Comparison of ENCODE assay signal across 8 cellular contexts in genomic region chr16:66977341-66978113, GRCh38. TPM values are rescaled to one million over a fixed set of nuclear protein-coding genes. Genes with fewer than 3 reads are reported as not detected.
DNase-seq lines count a peak whose midpoint lies in the region; TF ChIP-seq lines count a peak whose summit lies in the region.

No MANE protein-coding gene starts in this region.

- no peaks in the 10 kb centered on the region for H3K9me3 Mint-ChIP-seq in activated T-helper 1 cell treated with anti-CD3 and anti-CD28 coated beads, Interleukin-12 subunit alpha, Interleukin-12 subunit beta, Interleukin-2, Interleukin-4 antibody, amounts not matched to agents 30 ng/mL and 10 ng/mL and 1 ng/mL, durations not matched to agents 14 hours and 24 hours and 36 hours

- H3K4me3 Mint-ChIP-seq in activated T-helper 1 cell treated with anti-CD3 and anti-CD28 coated beads, Interleukin-12 subunit alpha, Interleukin-12 subunit beta, Interleukin-2, Interleukin-4 antibody, amounts not matched to agents 30 ng/mL and 10 ng/mL and 1 ng/mL, durations not matched to agents 14 hours and 24 hours and 36 hours = no peak overlapping the region

- H3K9ac ChIP-seq in BLaER1 treated with 17β-estradiol and CSF1 and Interleukin-3, amounts not matched to agents 10 nM and 100 nM = peak overlapping the region in 4 of 11 experiments; percentile 20 to 42 (median 31); a peak in 5 of 22 replicates

- H3K27ac ChIP-seq in BLaER1 treated with 17β-estradiol and CSF1 and Interleukin-3, amounts not matched to agents 10 nM and 100 nM = peak overlapping the region in 1 of 11 experiments; percentile 22; a peak in 3 of 22 replicates
- H3K27ac ChIP-seq in RWPE1 (no peak overlapping the region), neutrophil (no peak overlapping the region)

- H3K4me3 ChIP-seq in BLaER1 treated with 17β-estradiol and CSF1 and Interleukin-3, amounts not matched to agents 10 nM and 100 nM = no peak overlapping the region
- H3K4me3 ChIP-seq in fibroblast of the aortic adventitia (ENCODE audit: low read depth, low read length) (no peak overlapping the region), neutrophil (ENCODE audit: low read depth in 1 of 2, low read length in 1 of 2) (no peak overlapping the region)

- 0 out of 22 replicates have a peak, but pooled peaks cover 0 to 7% (median 0%) of the 10 kb centered on the region in 11 experiments for H4K20me1 ChIP-seq in BLaER1 treated with 17β-estradiol and CSF1 and Interleukin-3, amounts not matched to agents 10 nM and 100 nM

- peak overlapping the region; percentile 75 for H3K27ac Mint-ChIP-seq in activated T-helper 1 cell treated with anti-CD3 and anti-CD28 coated beads, Interleukin-12 subunit alpha, Interleukin-12 subunit beta, Interleukin-2, Interleukin-4 antibody, amounts not matched to agents 30 ng/mL and 10 ng/mL and 1 ng/mL, durations not matched to agents 14 hours and 24 hours and 36 hours

- peak; percentile 92 for DNase-seq in GM20000 (ENCODE audit: low spot score)
- DNase-seq in LHCN-M2 (ENCODE audit: low read depth) = peak; percentile 72
- peak; percentile 87 for DNase-seq in RWPE1 (ENCODE audit: low spot score)
- peak; percentile 83 for DNase-seq in activated T-helper 1 cell treated with anti-CD3 and anti-CD28 coated beads, Interleukin-12 subunit alpha, Interleukin-12 subunit beta, Interleukin-2, Interleukin-4 antibody, amounts not matched to agents 30 ng/mL and 10 ng/mL and 1 ng/mL, durations not matched to agents 14 hours and 24 hours and 36 hours (ENCODE audit: low spot score)
- peak; percentile 82 for DNase-seq in fibroblast of the aortic adventitia (ENCODE audit: low read depth)
- peak; percentile 51 for DNase-seq in stromal cell of bone marrow (ENCODE audit: low read depth)

- peak overlapping the region; percentile 48 to 80 (median 61) for H3K4me2 ChIP-seq in BLaER1 treated with 17β-estradiol and CSF1 and Interleukin-3, amounts not matched to agents 10 nM and 100 nM

- H3K4me1 Mint-ChIP-seq in activated T-helper 1 cell treated with anti-CD3 and anti-CD28 coated beads, Interleukin-12 subunit alpha, Interleukin-12 subunit beta, Interleukin-2, Interleukin-4 antibody, amounts not matched to agents 30 ng/mL and 10 ng/mL and 1 ng/mL, durations not matched to agents 14 hours and 24 hours and 36 hours (ENCODE audit: low read depth) = peaks cover 57% of the 10 kb centered on the region

- POLR2A ChIA-PET in RWPE1 (lab: Yijun Ruan, JAX; ENCODE audit: low non-redundant PET) = no interaction called here

- CTCF ChIA-PET in RWPE1 (lab: Yijun Ruan, JAX) = interaction anchor here (0.5 to 2.8 kb wide), 13 partner anchors 8 to 178 kb away, joined by 3 to 10 read pairs (median 3); no protein-coding TSS in a partner anchor

- peaks cover 1% of the 10 kb centered on the region for H3K36me3 Mint-ChIP-seq in activated T-helper 1 cell treated with anti-CD3 and anti-CD28 coated beads, Interleukin-12 subunit alpha, Interleukin-12 subunit beta, Interleukin-2, Interleukin-4 antibody, amounts not matched to agents 30 ng/mL and 10 ng/mL and 1 ng/mL, durations not matched to agents 14 hours and 24 hours and 36 hours (ENCODE audit: low read depth)

- TF ChIP-seq CTCF in GM20000 (IDR thresholded peaks at IDR 0.05; ENCODE audit: extremely low read depth, missing control alignments) (peak; percentile 94), RWPE1 (conservative IDR thresholded peaks at IDR 0.05; ENCODE audit: low read depth) (peak; percentile 93), fibroblast of the aortic adventitia (IDR thresholded peaks at IDR 0.05; ENCODE audit: insufficient read depth, low read length) (peak; percentile 88), neutrophil (IDR thresholded peaks at IDR 0.05) (peak; percentile 92)

- intact Hi-C loops in activated T-helper 1 cell treated with anti-CD3 and anti-CD28 coated beads, Interleukin-12 subunit alpha, Interleukin-12 subunit beta, Interleukin-2, Interleukin-4 antibody, amounts not matched to agents 30 ng/mL and 10 ng/mL and 1 ng/mL, durations not matched to agents 14 hours and 24 hours and 36 hours (cut with micrococcal nuclease) = loop anchor here (1.0 to 2.0 kb wide), 8 partner anchors 23 to 208 kb away; partner anchors contain the start of genes FBXL8, PHAF1 and TRADD

- H3K36me3 ChIP-seq in BLaER1 treated with 17β-estradiol and CSF1 and Interleukin-3, amounts not matched to agents 10 nM and 100 nM = no peaks in the 10 kb centered on the region
- H3K36me3 ChIP-seq in neutrophil = no peaks in the 10 kb centered on the region

- no peaks in the 10 kb centered on the region for H3K27me3 Mint-ChIP-seq in activated T-helper 1 cell treated with anti-CD3 and anti-CD28 coated beads, Interleukin-12 subunit alpha, Interleukin-12 subunit beta, Interleukin-2, Interleukin-4 antibody, amounts not matched to agents 30 ng/mL and 10 ng/mL and 1 ng/mL, durations not matched to agents 14 hours and 24 hours and 36 hours (ENCODE audit: insufficient read depth)

- no peaks in the 10 kb centered on the region; a peak in 1 of 22 replicates for H3K9me3 ChIP-seq in BLaER1 treated with 17β-estradiol and CSF1 and Interleukin-3, amounts not matched to agents 10 nM and 100 nM (replicated peaks in 1 of 11)
- no peaks in the 10 kb centered on the region for H3K9me3 ChIP-seq in neutrophil

- peaks cover 29 to 40% (median 39%) of the 10 kb centered on the region in 10 experiments for H3K4me1 ChIP-seq in BLaER1 treated with 17β-estradiol and CSF1 and Interleukin-3, amounts not matched to agents 10 nM and 100 nM
- no peaks in the 10 kb centered on the region for H3K4me1 ChIP-seq in neutrophil (ENCODE audit: control insufficient read depth in 1 of 2, insufficient read depth in 1 of 2, low read depth in 1 of 2, low read length in 1 of 2)

- H3K27me3 ChIP-seq in BLaER1 treated with 17β-estradiol and CSF1 and Interleukin-3, amounts not matched to agents 10 nM and 100 nM = no peaks in the 10 kb centered on the region
- peaks cover 53% of the 10 kb centered on the region for H3K27me3 ChIP-seq in neutrophil

RNA-seq across cellular contexts. Expression of gene CES4A, which starts 10.9 kb away (rescaled TPM):
- total RNA-seq in LHCN-M2 (2014; rRNA removed) = 0.06 and 0.77 TPM in 2 replicates
- polyA plus RNA-seq in LHCN-M2 (2012) = 0.06 TPM
- total RNA-seq in activated T-helper 1 cell treated with anti-CD3 and anti-CD28 coated beads, Interleukin-12 subunit alpha, Interleukin-12 subunit beta, Interleukin-2, Interleukin-4 antibody, amounts not matched to agents 30 ng/mL and 10 ng/mL and 1 ng/mL, durations not matched to agents 14 hours and 24 hours and 36 hours = 33.2 and 34.2 TPM in 2 replicates
- total RNA-seq in fibroblast of the aortic adventitia (ENCODE audit: low replicate concordance) = 2.2 and 4.7 TPM in 2 replicates

RNA-seq across cellular contexts. Expression of gene CES3, which starts 16.5 kb away (rescaled TPM):
- total RNA-seq in LHCN-M2 (2014; rRNA removed) (0.75 and 0.96 TPM in 2 replicates), fibroblast of the aortic adventitia (ENCODE audit: low replicate concordance) (0.54 TPM in 1 of 2 replicates, not detected in the other)
- polyA plus RNA-seq in LHCN-M2 (2012) = 0.05 TPM
- 5.6 and 7.3 TPM in 2 replicates for total RNA-seq in activated T-helper 1 cell treated with anti-CD3 and anti-CD28 coated beads, Interleukin-12 subunit alpha, Interleukin-12 subunit beta, Interleukin-2, Interleukin-4 antibody, amounts not matched to agents 30 ng/mL and 10 ng/mL and 1 ng/mL, durations not matched to agents 14 hours and 24 hours and 36 hours

RNA-seq across cellular contexts. Expression of gene CES2, which starts 42.2 kb away (rescaled TPM):
- total RNA-seq in LHCN-M2 (2014; rRNA removed) = 45.8 and 53.4 TPM in 2 replicates
- 29.1 TPM for polyA plus RNA-seq in LHCN-M2 (2012)
- 34.3 and 36.6 TPM in 2 replicates for total RNA-seq in activated T-helper 1 cell treated with anti-CD3 and anti-CD28 coated beads, Interleukin-12 subunit alpha, Interleukin-12 subunit beta, Interleukin-2, Interleukin-4 antibody, amounts not matched to agents 30 ng/mL and 10 ng/mL and 1 ng/mL, durations not matched to agents 14 hours and 24 hours and 36 hours
- 28.3 and 37.6 TPM in 2 replicates for total RNA-seq in fibroblast of the aortic adventitia (ENCODE audit: low replicate concordance)

RNA-seq across cellular contexts. Expression of gene CIAO2B, which starts 43.3 kb away (rescaled TPM):
- 147 and 148 TPM in 2 replicates for total RNA-seq in LHCN-M2 (2014; rRNA removed)
- polyA plus RNA-seq in LHCN-M2 (2012) = 252 TPM
- 162 and 164 TPM in 2 replicates for total RNA-seq in activated T-helper 1 cell treated with anti-CD3 and anti-CD28 coated beads, Interleukin-12 subunit alpha, Interleukin-12 subunit beta, Interleukin-2, Interleukin-4 antibody, amounts not matched to agents 30 ng/mL and 10 ng/mL and 1 ng/mL, durations not matched to agents 14 hours and 24 hours and 36 hours
- total RNA-seq in fibroblast of the aortic adventitia (ENCODE audit: low replicate concordance) = 12.8 and 109 TPM in 2 replicates

RNA-seq across cellular contexts. Expression of gene CBFB, which starts 51.4 kb away (rescaled TPM):
- total RNA-seq in LHCN-M2 (2014; rRNA removed) = 121 and 123 TPM in 2 replicates
- polyA plus RNA-seq in LHCN-M2 (2012) = 41.4 TPM
- total RNA-seq in activated T-helper 1 cell treated with anti-CD3 and anti-CD28 coated beads, Interleukin-12 subunit alpha, Interleukin-12 subunit beta, Interleukin-2, Interleukin-4 antibody, amounts not matched to agents 30 ng/mL and 10 ng/mL and 1 ng/mL, durations not matched to agents 14 hours and 24 hours and 36 hours = 171 and 175 TPM in 2 replicates
- total RNA-seq in fibroblast of the aortic adventitia (ENCODE audit: low replicate concordance) = 74.3 and 125 TPM in 2 replicates
